In genomic region chr15:83066761-83067637, GRCh38 we compare ENCODE assay signal across 8 cellular contexts. TPM values are rescaled to one million over a fixed set of nuclear protein-coding genes. Genes with fewer than 3 reads are reported as not detected.
A peak's percentile ranks its signal among the peaks of the same experiment; 100 is the strongest.
DNase-seq lines count a peak whose midpoint lies in the region; ATAC-seq lines count a peak whose summit lies in the region.

Gene BTBD1 (minus strand): TSS chr15:83067252. CDS start chr15:83067151, 101 bp downstream.

- peak within 1 kb of the TSS; percentile 97 for H3K56ac ChIP-seq in mesendoderm (ENCODE audit: low read length)

- no peaks in the 10 kb centered on the region for H3K9me3 Mint-ChIP-seq in effector memory CD8-positive, alpha-beta T cell

- H3K27ac ChIP-seq in mesendoderm (ENCODE audit: low read depth, low read length): peak within 1 kb of the TSS; percentile 64

- H3K23ac ChIP-seq in mesendoderm (ENCODE audit: low read length): peak within 1 kb of the TSS; percentile 81

- peak within 1 kb of the TSS; percentile 75 for H2BK5ac ChIP-seq in mesendoderm (ENCODE audit: low read length)

- H3K27me3 Mint-ChIP-seq in effector memory CD8-positive, alpha-beta T cell: no peaks in the 10 kb centered on the region

- H2BK120ac ChIP-seq in mesendoderm (ENCODE audit: low read depth, low read length): no peak within 1 kb of the TSS

- H3K4me1 ChIP-seq in mesendoderm (ENCODE audit: control insufficient read depth, low read depth, low read length): peaks cover 7% of the 10 kb centered on the region

- H3K27ac Mint-ChIP-seq in effector memory CD8-positive, alpha-beta T cell: peak within 1 kb of the TSS; percentile 86 to 87

- H3K9ac ChIP-seq in mesendoderm (ENCODE audit: low read length): peak within 1 kb of the TSS; percentile 96

- peak within 1 kb of the TSS; percentile 84 for H3K4me2 ChIP-seq in mesendoderm (ENCODE audit: low read length)

- WGBS in mesendoderm (ENCODE audit: extremely low coverage, insufficient coverage, low lambda C conversion rate): no CpG with 5 or more reads among the region's 86 CpGs

- H3K4me3 Mint-ChIP-seq in effector memory CD8-positive, alpha-beta T cell: no peak within 1 kb of the TSS

- DNase-seq in CMK (ENCODE audit: low read depth) (peak; percentile 77), NOMO-1 (lab: John Stamatoyannopoulos, UW; ENCODE audit: unreplicated experiment in 2 of 2) (peak; percentile 73 to 89), mesendoderm (peak; percentile 95)
- DNase-seq in activated CD8-positive, alpha-beta memory T cell treated with anti-CD3 and anti-CD28 coated beads for 4 hours (ENCODE audit: low read depth in 2 of 2): peak; percentile 66 to 80
- peak; percentile 59 to 71 (median 70) for DNase-seq in effector memory CD8-positive, alpha-beta T cell
- DNase-seq in stimulated activated CD8-positive, alpha-beta memory T cell treated with anti-CD3 and anti-CD28 coated beads, Interleukin-12 subunit alpha, Interleukin-12 subunit beta, amount 100 ng/mL, for 4 hours (ENCODE audit: low read depth): peak; percentile 80

- peak within 1 kb of the TSS; percentile 65 for H3K18ac ChIP-seq in mesendoderm (ENCODE audit: low read length)

- peaks cover 4% of the 10 kb centered on the region for H3K36me3 Mint-ChIP-seq in effector memory CD8-positive, alpha-beta T cell (ENCODE audit: insufficient read depth)

- peak within 1 kb of the TSS; percentile 97 for H3K4me3 ChIP-seq in mesendoderm (ENCODE audit: low read length)

- H3K4me1 Mint-ChIP-seq in effector memory CD8-positive, alpha-beta T cell (ENCODE audit: low read depth in 2 of 2): peaks cover 9 to 20% of the 10 kb centered on the region in 2 donors

- ATAC-seq in GM19452 (IDR thresholded peaks at IDR 0.05; ENCODE audit: unreplicated experiment): peak; percentile 86
- ATAC-seq in HG03575 (IDR thresholded peaks at IDR 0.05; ENCODE audit: extremely low read depth, insufficient number of reproducible peaks, low FRiP score, unreplicated experiment): peak; percentile 27
- peak; percentile 79 for ATAC-seq in effector memory CD8-positive, alpha-beta T cell (replicated peaks)

- H3K4ac ChIP-seq in mesendoderm (ENCODE audit: low read depth, low read length): peak within 1 kb of the TSS; percentile 98

- H3K79me2 ChIP-seq in mesendoderm (ENCODE audit: control insufficient read depth, insufficient read depth, low read length): peaks cover 39% of the 10 kb centered on the region

- H4K8ac ChIP-seq in mesendoderm (ENCODE audit: low read depth, low read length): no peak within 1 kb of the TSS

- no peak within 1 kb of the TSS for H2BK15ac ChIP-seq in mesendoderm (replicated peaks; ENCODE audit: low read depth)

- H3K79me1 ChIP-seq in mesendoderm (ENCODE audit: low read length): peaks cover 7% of the 10 kb centered on the region

- H3K27me3 ChIP-seq in mesendoderm (ENCODE audit: insufficient read depth, low read length, poor library complexity): no peaks in the 10 kb centered on the region

- no peaks in the 10 kb centered on the region for H3K36me3 ChIP-seq in mesendoderm (ENCODE audit: control insufficient read depth, insufficient read depth, low read length)

- H2AK5ac ChIP-seq in mesendoderm (ENCODE audit: low read length): no peak within 1 kb of the TSS

- H4K5ac ChIP-seq in mesendoderm (ENCODE audit: low read length): no peak within 1 kb of the TSS

RNA-seq across cellular contexts. Expression of gene BTBD1, which starts in this region (rescaled TPM):
- 25.5 TPM for polyA plus RNA-seq in mesendoderm (2013, experiment 1 of 2)
- polyA plus RNA-seq in mesendoderm (2013, experiment 2 of 2): 24.7 TPM

Comparison
In these comparisons a context has a peak if more than half of its experiments do, and no peak if none do; other contexts are left out.
1. Peak in every context shown above with its lines: DNase-seq, ATAC-seq, H3K4me3 ChIP-seq and H3K27ac ChIP-seq.
2. ATAC-seq: peak in every context shown above with its lines; median percentile 86 in GM19452; 79 in effector memory CD8-positive, alpha-beta T cell; 27 in HG03575.